In genomic region chr11:17257200-17257599, GRCh38 we compare ENCODE assay signal across 1 cellular context.
TF ChIP-seq lines count a peak whose summit lies in the region.

No MANE protein-coding gene starts in this region.

TF ChIP-seq in K562, 482 proteins besides CTCF, POLR2A, EP300 and RAD21 (continued from another document):
- TF ChIP-seq ZBTB33 (CRISPR knock-in tag; IDR thresholded peaks at IDR 0.05) (no peak), TGIF2 (CRISPR knock-in tag; IDR thresholded peaks at IDR 0.05) (no peak), TEAD1 (CRISPR knock-in tag; IDR thresholded peaks at IDR 0.05) (no peak), CREB1 (IDR thresholded peaks at IDR 0.05) (peak; percentile 83), CREB1 (CRISPR knock-in tag; IDR thresholded peaks at IDR 0.05) (peak; percentile 45; the same call in 1 of the 2 replicates), BRCA1 (IDR thresholded peaks at IDR 0.05) (no peak), BRCA1 (CRISPR knock-in tag; IDR thresholded peaks at IDR 0.05) (no peak), RCOR1 (IDR thresholded peaks at IDR 0.05; ENCODE audit: borderline replicate concordance in 1 of 2, low read depth in 2 of 2, low read length in 2 of 2) (0 out of 4 replicates have a peak, but pooled peaks of 1 of the 2 experiments have one; percentile 5), EHMT2 (IDR thresholded peaks at IDR 0.05) (no peak), ELF1 (tag; IDR thresholded peaks at IDR 0.05) (no peak), PURB (CRISPR knock-in tag; IDR thresholded peaks at IDR 0.05; ENCODE audit: low read depth) (no peak)
